ENCODE assay signal across 1 cellular context in the genomic region with DNA sequence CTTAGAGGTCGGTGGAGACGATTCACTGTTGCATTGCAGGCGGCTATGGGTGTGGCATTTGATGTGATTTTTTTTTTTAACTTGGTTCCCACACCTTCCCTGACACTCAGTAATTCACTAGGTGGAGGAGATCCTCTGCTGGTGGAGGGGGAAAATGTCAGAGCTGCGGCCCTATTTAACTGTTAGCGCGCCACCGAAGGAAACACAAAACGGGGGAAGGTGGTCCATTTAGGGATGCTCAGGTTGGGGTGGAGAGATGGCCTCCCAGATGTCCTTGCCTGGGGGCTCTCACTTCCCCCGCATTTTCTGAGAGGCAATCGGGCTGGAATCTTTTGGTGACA.
TF ChIP-seq lines count a peak whose summit lies in the region.

No MANE protein-coding gene starts in this region.

TF ChIP-seq in Ishikawa, 13 proteins besides CTCF, POLR2A, EP300 and RAD21:
- TF ChIP-seq, protein P1, sequence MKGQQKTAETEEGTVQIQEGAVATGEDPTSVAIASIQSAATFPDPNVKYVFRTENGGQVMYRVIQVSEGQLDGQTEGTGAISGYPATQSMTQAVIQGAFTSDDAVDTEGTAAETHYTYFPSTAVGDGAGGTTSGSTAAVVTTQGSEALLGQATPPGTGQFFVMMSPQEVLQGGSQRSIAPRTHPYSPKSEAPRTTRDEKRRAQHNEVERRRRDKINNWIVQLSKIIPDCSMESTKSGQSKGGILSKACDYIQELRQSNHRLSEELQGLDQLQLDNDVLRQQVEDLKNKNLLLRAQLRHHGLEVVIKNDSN (IDR thresholded peaks at IDR 0.05) = no peak
- TF ChIP-seq TEAD4 (IDR thresholded peaks at IDR 0.05) (no peak), TCF12 (IDR thresholded peaks at IDR 0.05; ENCODE audit: low read depth) (no peak), TAF1 (IDR thresholded peaks at IDR 0.05; ENCODE audit: low read depth) (no peak), EGR1 (IDR thresholded peaks at IDR 0.05) (no peak)
- TF ChIP-seq, protein P2, sequence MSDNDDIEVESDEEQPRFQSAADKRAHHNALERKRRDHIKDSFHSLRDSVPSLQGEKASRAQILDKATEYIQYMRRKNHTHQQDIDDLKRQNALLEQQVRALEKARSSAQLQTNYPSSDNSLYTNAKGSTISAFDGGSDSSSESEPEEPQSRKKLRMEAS (IDR thresholded peaks at IDR 0.05) = no peak
